In the genomic region with DNA sequence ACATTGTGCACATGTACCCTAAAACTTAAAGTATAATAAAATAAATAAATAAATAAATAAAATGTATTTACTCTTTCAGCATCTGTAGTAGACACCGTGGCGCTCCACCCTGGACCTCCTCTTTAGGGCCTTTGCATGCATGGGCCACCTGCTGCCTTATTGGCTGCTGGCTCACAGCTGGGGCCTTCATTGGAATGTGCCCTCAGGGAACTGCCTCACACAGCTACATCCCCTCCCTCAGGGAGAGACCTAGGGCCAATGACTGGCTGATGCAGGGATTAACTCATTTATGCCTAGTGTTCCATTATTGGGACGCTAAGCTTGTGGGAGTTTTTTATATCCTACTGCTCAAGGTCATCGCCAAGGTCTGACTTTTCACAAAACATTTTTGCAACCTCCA, we compare ENCODE assay signal across 22 cellular contexts.
DNase-seq lines count a peak whose midpoint lies in the region; ATAC-seq and TF ChIP-seq lines count a peak whose summit lies in the region.
"Had no signal": no experiment of that assay in that cellular context is flagged by ENCODE, and none has a peak within 500 bp of the region (broad histone marks: within the 10 kb centered on the region; RNA-seq: fewer than 3 reads in every experiment).

No MANE protein-coding gene starts in this region.

- H2AK5ac ChIP-seq in H9 (ENCODE audit: insufficient read length, low read length) (no peak overlapping the region), mesendoderm (ENCODE audit: low read length) (no peak overlapping the region)

- TF ChIP-seq CTCF in H9 (conservative IDR thresholded peaks at IDR 0.05), result no peak
- no peak for TF ChIP-seq CTCF in WTC11 (IDR thresholded peaks at IDR 0.05)

- H3K27ac ChIP-seq in H9 (ENCODE audit: insufficient read length, low read depth, low read length), result no peak overlapping the region
- no peak overlapping the region for H3K27ac ChIP-seq in mesendoderm (ENCODE audit: low read depth, low read length)
- H3K27ac ChIP-seq: 22Rv1, A549, BLaER1 had no signal

- no peak overlapping the region for H3K9ac ChIP-seq in H9 (ENCODE audit: extremely low read depth, insufficient read length, low read length)
- no peak overlapping the region for H3K9ac ChIP-seq in mesendoderm (ENCODE audit: low read length)
- H3K9ac ChIP-seq: BLaER1 had no signal

- no peak overlapping the region for H3K4me2 ChIP-seq in H9 (ENCODE audit: insufficient read depth, insufficient read length, low read length)
- no peak overlapping the region for H3K4me2 ChIP-seq in mesendoderm (ENCODE audit: low read length)
- H3K4me2 ChIP-seq: A549, BLaER1 had no signal

- H3K23me2 ChIP-seq in H9 (ENCODE audit: insufficient read length, low read depth, low read length, poor library complexity, severe bottlenecking), result no peaks in the 10 kb centered on the region

- no peak overlapping the region for H3K14ac ChIP-seq in H9 (ENCODE audit: insufficient read depth, low read length)

- H2AFZ ChIP-seq in H9 (ENCODE audit: low read length), result no peak overlapping the region

- no peak overlapping the region for H2BK12ac ChIP-seq in H9 (ENCODE audit: insufficient read length, low read depth, low read length)

- H3K4me1 Mint-ChIP-seq in H9, result peaks cover 10 to 13% of the 10 kb centered on the region in 2 experiments
- H3K4me1 Mint-ChIP-seq in WTC11, result peaks cover 27% of the 10 kb centered on the region
- H3K4me1 Mint-ChIP-seq: CD14-positive monocyte, IgD-negative memory B cell had no signal

- CTCF ChIA-PET in WTC11 (lab: Charles Lee), result no interaction called here

- no peaks in the 10 kb centered on the region for H3K36me3 ChIP-seq in mesendoderm (ENCODE audit: control insufficient read depth, insufficient read depth, low read length)
- H3K36me3 ChIP-seq: BLaER1 had no signal

- H3K27ac Mint-ChIP-seq in H9, result no peak overlapping the region
- no peak overlapping the region for H3K27ac Mint-ChIP-seq in WTC11
- H3K27ac Mint-ChIP-seq: CD14-positive monocyte; CD8-positive, alpha-beta T cell; HFFc6; IgD-negative memory B cell had no signal

- H3K23ac ChIP-seq in H9 (ENCODE audit: insufficient read length, low read depth, low read length), result no peak overlapping the region
- H3K23ac ChIP-seq in mesendoderm (ENCODE audit: low read length), result no peak overlapping the region

- H3K79me2 ChIP-seq in H9 (ENCODE audit: insufficient read depth, low read length) (no peaks in the 10 kb centered on the region), mesendoderm (ENCODE audit: control insufficient read depth, insufficient read depth, low read length) (no peaks in the 10 kb centered on the region)

- H4K5ac ChIP-seq in H9 (ENCODE audit: insufficient read length, low read depth, low read length) (no peak overlapping the region), mesendoderm (ENCODE audit: low read length) (no peak overlapping the region)

- H2BK15ac ChIP-seq in H9 (ENCODE audit: low read depth, low read length), result no peak overlapping the region
- no peak overlapping the region for H2BK15ac ChIP-seq in mesendoderm (replicated peaks; ENCODE audit: low read depth)

- H4K8ac ChIP-seq in H9 (replicated peaks; ENCODE audit: insufficient read length, low read depth, low read length) (no peak overlapping the region), mesendoderm (ENCODE audit: low read depth, low read length) (no peak overlapping the region)

- H3T11ph ChIP-seq in H9 (ENCODE audit: low read length), result no peak overlapping the region

- no peaks in the 10 kb centered on the region for H3K9me3 ChIP-seq in H9 (ENCODE audit: control insufficient read depth, low read depth, low read length)
- H3K9me3 ChIP-seq: A549 had no signal

- H2BK5ac ChIP-seq in H9 (ENCODE audit: insufficient read length, low read length), result no peak overlapping the region
- no peak overlapping the region for H2BK5ac ChIP-seq in mesendoderm (ENCODE audit: low read length)

- H4K91ac ChIP-seq in H9 (ENCODE audit: insufficient read length, low read depth, low read length), result no peak overlapping the region

- H3K4me3 ChIP-seq in mesendoderm (ENCODE audit: low read length), result no peak overlapping the region
- H3K4me3 ChIP-seq: A549, BLaER1 had no signal

- H3K9me3 Mint-ChIP-seq in H9 (peaks cover 59 to 65% of the 10 kb centered on the region in 2 experiments), WTC11 (no peaks in the 10 kb centered on the region)
- H3K9me3 Mint-ChIP-seq: CD8-positive, alpha-beta T cell; HFFc6; IgD-negative memory B cell had no signal

- no peak overlapping the region for H3K4ac ChIP-seq in H9 (ENCODE audit: low read depth, low read length)
- H3K4ac ChIP-seq in mesendoderm (ENCODE audit: low read depth, low read length), result peak overlapping the region; percentile 24

- H3K4me3 Mint-ChIP-seq in H9 (no peak overlapping the region), WTC11 (no peak overlapping the region)
- H3K4me3 Mint-ChIP-seq: CD14-positive monocyte; CD8-positive, alpha-beta T cell; HFFc6; IgD-negative memory B cell had no signal

- no peak overlapping the region for H2BK20ac ChIP-seq in H9 (ENCODE audit: low read depth, low read length, poor library complexity, severe bottlenecking)

- H3K79me1 ChIP-seq in H9 (ENCODE audit: insufficient read depth, low read depth, low read length, poor library complexity, severe bottlenecking), result no peaks in the 10 kb centered on the region
- H3K79me1 ChIP-seq in mesendoderm (ENCODE audit: low read length), result no peaks in the 10 kb centered on the region

- peaks cover 3% of the 10 kb centered on the region for H3K27me3 Mint-ChIP-seq in H9 (ENCODE audit: low read depth)
- H3K27me3 Mint-ChIP-seq in WTC11 (ENCODE audit: low read depth), result peaks cover 4% of the 10 kb centered on the region
- H3K27me3 Mint-ChIP-seq: IgD-negative memory B cell had no signal

- ATAC-seq in WTC11 (peak; percentile 67), GM19035 (IDR thresholded peaks at IDR 0.05; ENCODE audit: unreplicated experiment) (no peak)
- ATAC-seq: A549; CD8-positive, alpha-beta T cell; HCT116; HepG2 had no signal

- H2BK120ac ChIP-seq in H9 (ENCODE audit: low read depth, low read length, poor library complexity, severe bottlenecking) (no peak overlapping the region), mesendoderm (ENCODE audit: low read depth, low read length) (no peak overlapping the region)

- POLR2A ChIA-PET in WTC11 (lab: Charles Lee), result no interaction called here

- H3K27me3 ChIP-seq in H9 (ENCODE audit: insufficient read depth, low read length) (no peaks in the 10 kb centered on the region), mesendoderm (ENCODE audit: insufficient read depth, low read length, poor library complexity) (no peaks in the 10 kb centered on the region)

- H3K56ac ChIP-seq in H9 (ENCODE audit: insufficient read length, low read depth, low read length) (no peak overlapping the region), mesendoderm (ENCODE audit: low read length) (no peak overlapping the region)

- H3K18ac ChIP-seq in H9 (ENCODE audit: insufficient read length, low read depth, low read length), result no peak overlapping the region
- H3K18ac ChIP-seq in mesendoderm (ENCODE audit: low read length), result peak overlapping the region; percentile 79

- H3K36me3 Mint-ChIP-seq in H9 (ENCODE audit: insufficient read depth in 1 of 3, low read depth in 3 of 3) (peaks cover 0 to 7% (median 4%) of the 10 kb centered on the region in 3 experiments; a peak in 5 of 7 replicates), WTC11 (no peaks in the 10 kb centered on the region)
- H3K36me3 Mint-ChIP-seq: CD14-positive monocyte; CD8-positive, alpha-beta T cell; IgD-negative memory B cell had no signal

- H4K20me1 ChIP-seq in H9 (ENCODE audit: control insufficient read depth, insufficient read depth, insufficient read length), result no peaks in the 10 kb centered on the region
- H4K20me1 ChIP-seq: BLaER1 had no signal

- DNase-seq in NCI-H82 (lab: John Stamatoyannopoulos, UW) (peak; percentile 3), NCI-H82 treated with DMSO at 0.1 percent for 48 hours (lab: John Stamatoyannopoulos, UW; ENCODE audit: unreplicated experiment) (no peak), H9 (peak; percentile 34), WTC11 (ENCODE audit: low spot score) (peak; percentile 14), mesendoderm (peak; percentile 53), DMS79 (lab: John Stamatoyannopoulos, UW) (no peak), cortex of kidney (lab: John Stamatoyannopoulos, UW) (no peak)
- DNase-seq: Calu3; CD8-positive, alpha-beta T cell; DND-41; EL; GDM1; HFFc6; KBM-7 had no signal

- H3K4me1 ChIP-seq in H9 (ENCODE audit: insufficient read depth, low read length) (no peaks in the 10 kb centered on the region; the same call in 1 of the 2 replicates), mesendoderm (ENCODE audit: control insufficient read depth, low read depth, low read length) (peaks cover 4% of the 10 kb centered on the region)
- H3K4me1 ChIP-seq: A549, BLaER1 had no signal

- no CpG with 5 or more reads among the region's 4 CpGs for WGBS in H9 (ENCODE audit: extremely low coverage, insufficient read length, low lambda C conversion rate)
- WGBS in mesendoderm (ENCODE audit: extremely low coverage, insufficient coverage, low lambda C conversion rate), result no CpG with 5 or more reads among the region's 4 CpGs

TF ChIP-seq in WTC11, 78 proteins besides CTCF, POLR2A, EP300 and RAD21 (continues in another document):
- TF ChIP-seq EMX1 (CRISPR knock-in tag; IDR thresholded peaks at IDR 0.05), result no peak
- TF ChIP-seq USF1 (CRISPR knock-in tag; IDR thresholded peaks at IDR 0.05), result no peak
- TF ChIP-seq, protein P1, sequence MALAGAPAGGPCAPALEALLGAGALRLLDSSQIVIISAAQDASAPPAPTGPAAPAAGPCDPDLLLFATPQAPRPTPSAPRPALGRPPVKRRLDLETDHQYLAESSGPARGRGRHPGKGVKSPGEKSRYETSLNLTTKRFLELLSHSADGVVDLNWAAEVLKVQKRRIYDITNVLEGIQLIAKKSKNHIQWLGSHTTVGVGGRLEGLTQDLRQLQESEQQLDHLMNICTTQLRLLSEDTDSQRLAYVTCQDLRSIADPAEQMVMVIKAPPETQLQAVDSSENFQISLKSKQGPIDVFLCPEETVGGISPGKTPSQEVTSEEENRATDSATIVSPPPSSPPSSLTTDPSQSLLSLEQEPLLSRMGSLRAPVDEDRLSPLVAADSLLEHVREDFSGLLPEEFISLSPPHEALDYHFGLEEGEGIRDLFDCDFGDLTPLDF (CRISPR knock-in tag; IDR thresholded peaks at IDR 0.05), result no peak
- no peak for TF ChIP-seq NR3C1 (CRISPR knock-in tag; conservative IDR thresholded peaks at IDR 0.05; ENCODE audit: low read depth)
- no peak for TF ChIP-seq ZNF317 (CRISPR knock-in tag; IDR thresholded peaks at IDR 0.05; ENCODE audit: borderline replicate concordance, low read depth)
- no peak for TF ChIP-seq CBFB (CRISPR knock-in tag; IDR thresholded peaks at IDR 0.05; ENCODE audit: low read depth)
- TF ChIP-seq NFATC4 (CRISPR knock-in tag; IDR thresholded peaks at IDR 0.05), result no peak

Comparison
In these comparisons a context has a peak if more than half of its experiments do, and no peak if none do; other contexts are left out.
1. DNase-seq: peak in NCI-H82 (single experiment), H9 (single experiment), WTC11 (single experiment) and mesendoderm (single experiment); none in NCI-H82 treated with DMSO at 0.1 percent for 48 hours (single experiment), DMS79 (single experiment) and cortex of kidney (single experiment).